ENCODE assay signal across 20 cellular contexts in genomic region chr10:82282782-82283456, GRCh38.
"Had no signal": no experiment of that assay in that cellular context is flagged by ENCODE, and none has a peak within 500 bp of the region (broad histone marks: within the 10 kb centered on the region; RNA-seq: fewer than 3 reads in every experiment).

No MANE protein-coding gene starts in this region.

- H3K27me3 ChIP-seq: tibial artery, vagina had no signal

- H3K27ac Mint-ChIP-seq: activated CD4-positive, alpha-beta T cell treated with anti-CD3 and anti-CD28 coated beads, Interleukin-2, amount 10 ng/mL, durations not matched to agents 24 days and 14 days; activated CD8-positive, alpha-beta T cell treated with anti-CD3 and anti-CD28 coated beads, Interleukin-2, amount 10 ng/mL, durations not matched to agents 7 days and 5 days; activated naive CD8-positive, alpha-beta T cell treated with anti-CD3 and anti-CD28 coated beads, Interleukin-2, amount 10 ng/mL, durations not matched to agents 7 days and 5 days; activated T-cell treated with anti-CD3 and anti-CD28 coated beads, Interleukin-2, amount 50 U/mL, for 72 hours; dendritic cell treated with granulocyte-macrophage colony-stimulating factor and Interleukin-4, amounts not matched to agents 40 ng/mL and 50 ng/mL, for 4 days; effector memory CD8-positive, alpha-beta T cell; memory B cell; naive thymus-derived CD8-positive, alpha-beta T cell; stimulated activated naive B cell treated with anti-CD40 and anti-IgM and Interleukin-4, amounts not matched to agents 10 μg/mL and 1 μg/mL and 100 μg/mL, for 72 hours; T-helper 2 cell treated with Interferon-gamma antibody and Interleukin-4, amounts not matched to agents 5 μg/mL and 100 μg/mL, for 36 hours had no signal

- H3K27me3 Mint-ChIP-seq: activated CD4-positive, alpha-beta T cell treated with anti-CD3 and anti-CD28 coated beads, Interleukin-2, amount 10 ng/mL, durations not matched to agents 24 days and 14 days; activated naive CD8-positive, alpha-beta T cell treated with anti-CD3 and anti-CD28 coated beads, Interleukin-2, amount 10 ng/mL, durations not matched to agents 7 days and 5 days; dendritic cell treated with granulocyte-macrophage colony-stimulating factor and Interleukin-4, amounts not matched to agents 40 ng/mL and 50 ng/mL, for 4 days; effector memory CD8-positive, alpha-beta T cell; memory B cell; naive thymus-derived CD8-positive, alpha-beta T cell; stimulated activated naive B cell treated with anti-CD40 and anti-IgM and Interleukin-4, amounts not matched to agents 10 μg/mL and 1 μg/mL and 100 μg/mL, for 72 hours had no signal

- DNase-seq: activated CD4-positive, alpha-beta T cell treated with anti-CD3 and anti-CD28 coated beads, Interleukin-2, amount 10 ng/mL, durations not matched to agents 24 days and 14 days; activated CD4-positive, CD25-positive, alpha-beta regulatory T cell; activated CD8-positive, alpha-beta memory T cell treated with anti-CD3 and anti-CD28 coated beads, Interleukin-2, amount 50 U/mL, for 4 hours; activated CD8-positive, alpha-beta T cell treated with anti-CD3 and anti-CD28 coated beads, Interleukin-2, amount 10 ng/mL, durations not matched to agents 7 days and 5 days; activated gamma-delta T cell treated with Interleukin-2 at 50 U/mL for 16 hours; activated naive CD8-positive, alpha-beta T cell treated with anti-CD3 and anti-CD28 coated beads, Interleukin-2, amount 10 ng/mL, durations not matched to agents 7 days and 5 days; activated T-cell treated with anti-CD3 and anti-CD28 coated beads, Interleukin-2, amount 50 U/mL, for 72 hours; anterior cingulate cortex; effector memory CD8-positive, alpha-beta T cell; naive thymus-derived CD8-positive, alpha-beta T cell; retina; stimulated activated CD4-positive, alpha-beta T cell treated with anti-CD3 and anti-CD28 coated beads, Interleukin-4, amount 100 ng/mL, for 1 hour; stimulated activated naive B cell treated with anti-CD40 and anti-IgM and Interleukin-4, amounts not matched to agents 10 μg/mL and 1 μg/mL and 100 μg/mL, for 72 hours; tibial artery had no signal

- ATAC-seq: activated CD8-positive, alpha-beta T cell treated with anti-CD3 and anti-CD28 coated beads, Interleukin-2, amount 10 ng/mL, durations not matched to agents 7 days and 5 days; activated T-cell treated with anti-CD3 and anti-CD28 coated beads, Interleukin-2, amount 50 U/mL, for 72 hours; effector memory CD8-positive, alpha-beta T cell; naive thymus-derived CD8-positive, alpha-beta T cell; stimulated activated naive B cell treated with anti-CD40 and anti-IgM and Interleukin-4, amounts not matched to agents 10 μg/mL and 1 μg/mL and 100 μg/mL, for 72 hours had no signal

- H3K4me1 ChIP-seq: parathyroid adenoma, tibial artery, vagina had no signal

- H3K79me2 ChIP-seq: parathyroid adenoma had no signal

- H2AFZ ChIP-seq: parathyroid adenoma had no signal

- H3K27ac ChIP-seq: epithelial cell of prostate, parathyroid adenoma, tibial artery, vagina had no signal

- H3K4me3 ChIP-seq: tibial artery, vagina had no signal

- H3K4me3 Mint-ChIP-seq: activated CD4-positive, alpha-beta T cell treated with anti-CD3 and anti-CD28 coated beads, Interleukin-2, amount 10 ng/mL, durations not matched to agents 24 days and 14 days; activated CD8-positive, alpha-beta T cell treated with anti-CD3 and anti-CD28 coated beads, Interleukin-2, amount 10 ng/mL, durations not matched to agents 7 days and 5 days; activated naive CD8-positive, alpha-beta T cell treated with anti-CD3 and anti-CD28 coated beads, Interleukin-2, amount 10 ng/mL, durations not matched to agents 7 days and 5 days; activated T-cell treated with anti-CD3 and anti-CD28 coated beads, Interleukin-2, amount 50 U/mL, for 72 hours; dendritic cell treated with granulocyte-macrophage colony-stimulating factor and Interleukin-4, amounts not matched to agents 40 ng/mL and 50 ng/mL, for 4 days; effector memory CD8-positive, alpha-beta T cell; memory B cell; naive thymus-derived CD8-positive, alpha-beta T cell; stimulated activated naive B cell treated with anti-CD40 and anti-IgM and Interleukin-4, amounts not matched to agents 10 μg/mL and 1 μg/mL and 100 μg/mL, for 72 hours; T-helper 2 cell treated with Interferon-gamma antibody and Interleukin-4, amounts not matched to agents 5 μg/mL and 100 μg/mL, for 36 hours had no signal

- H3K9ac ChIP-seq: parathyroid adenoma had no signal

- H3K36me3 ChIP-seq: tibial artery, vagina had no signal

- H3K9me3 ChIP-seq: tibial artery, vagina had no signal

- H3K4me1 Mint-ChIP-seq: activated CD4-positive, alpha-beta T cell treated with anti-CD3 and anti-CD28 coated beads, Interleukin-2, amount 10 ng/mL, durations not matched to agents 24 days and 14 days; activated naive CD8-positive, alpha-beta T cell treated with anti-CD3 and anti-CD28 coated beads, Interleukin-2, amount 10 ng/mL, durations not matched to agents 7 days and 5 days; memory B cell; naive thymus-derived CD8-positive, alpha-beta T cell had no signal

- H3K9me3 Mint-ChIP-seq: activated CD4-positive, alpha-beta T cell treated with anti-CD3 and anti-CD28 coated beads, Interleukin-2, amount 10 ng/mL, durations not matched to agents 24 days and 14 days; activated naive CD8-positive, alpha-beta T cell treated with anti-CD3 and anti-CD28 coated beads, Interleukin-2, amount 10 ng/mL, durations not matched to agents 7 days and 5 days; stimulated activated naive B cell treated with anti-CD40 and anti-IgM and Interleukin-4, amounts not matched to agents 10 μg/mL and 1 μg/mL and 100 μg/mL, for 72 hours had no signal

- H3K36me3 Mint-ChIP-seq: activated naive CD8-positive, alpha-beta T cell treated with anti-CD3 and anti-CD28 coated beads, Interleukin-2, amount 10 ng/mL, durations not matched to agents 7 days and 5 days; memory B cell; naive thymus-derived CD8-positive, alpha-beta T cell; stimulated activated naive B cell treated with anti-CD40 and anti-IgM and Interleukin-4, amounts not matched to agents 10 μg/mL and 1 μg/mL and 100 μg/mL, for 72 hours had no signal
